36 cellular contexts compared by ENCODE assay signal in genomic region chr9:81885586-81885985, GRCh38. TPM values are rescaled to one million over a fixed set of nuclear protein-coding genes. Genes with fewer than 3 reads are reported as not detected.
"Had no signal": no experiment of that assay in that cellular context is flagged by ENCODE, and none has a peak within 500 bp of the region (broad histone marks: within the 10 kb centered on the region; RNA-seq: fewer than 3 reads in every experiment).

No MANE protein-coding gene starts in this region.

- H3K36me3 Mint-ChIP-seq: natural killer cell, type B pancreatic cell had no signal

- H3K4me1 ChIP-seq: gastroesophageal sphincter, heart right ventricle, left lung, pancreas, right atrium auricular region, stomach, thyroid gland had no signal

- H3K4me3 Mint-ChIP-seq: natural killer cell, neural crest cell, type B pancreatic cell had no signal

- H3K4me1 Mint-ChIP-seq: natural killer cell had no signal

- ATAC-seq: esophagus mucosa, gastroesophageal sphincter, heart right ventricle, left cardiac atrium, left lung, natural killer cell, pancreas, sciatic nerve had no signal

- H3K9me3 Mint-ChIP-seq: natural killer cell, neural crest cell, type B pancreatic cell had no signal

- H3K36me3 ChIP-seq: gastroesophageal sphincter, heart right ventricle, left lung, neutrophil, pancreas, right atrium auricular region, stomach, thyroid gland had no signal

- H3K4me2 ChIP-seq: smooth muscle cell had no signal

- H3K9me3 ChIP-seq: gastroesophageal sphincter, heart right ventricle, left lung, neutrophil, pancreas, right atrium auricular region, stomach, thyroid gland had no signal

- H3K27ac Mint-ChIP-seq: natural killer cell, progenitor cell of endocrine pancreas, type B pancreatic cell had no signal

- H3K27me3 ChIP-seq: gastroesophageal sphincter, left lung, neutrophil, pancreas, right atrium auricular region, stomach, thyroid gland had no signal

- H3K4me3 ChIP-seq: gastroesophageal sphincter, heart right ventricle, left lung, pancreas, right atrium auricular region, smooth muscle cell, stomach, thyroid gland had no signal

- DNase-seq: cerebellar nuclear complex; cortex of kidney; effector CD4-positive, alpha-beta T cell; foreskin fibroblast; glutamatergic neuron; heart right ventricle; left cardiac atrium; mesendoderm; natural killer cell; pancreas; stimulated activated CD4-positive, alpha-beta T cell treated with anti-CD3 and anti-CD28 coated beads, Interleukin-12 subunit alpha, Interleukin-12 subunit beta, amount 100 ng/mL, for 4 hours; stimulated activated CD4-positive, alpha-beta T cell treated with anti-CD3 and anti-CD28 coated beads, Interleukin-1b, Interleukin-23, amount 100 ng/mL, for 48 hours; stimulated activated CD4-positive, alpha-beta T cell treated with anti-CD3 and anti-CD28 coated beads, Interleukin-4, amount 100 ng/mL, for 1 hour; stimulated activated CD8-positive, alpha-beta memory T cell treated with anti-CD3 and anti-CD28 coated beads, Interleukin-4, amount 100 ng/mL, for 48 hours; stimulated activated naive CD4-positive, alpha-beta T cell treated with Interleukin-2 at 50 U/mL for 16 hours; stomach; thyroid gland had no signal

- H3K27ac ChIP-seq: epithelial cell of prostate, gastroesophageal sphincter, left lung, neutrophil, pancreas, right atrium auricular region, stomach, thyroid gland had no signal

- H3K27me3 Mint-ChIP-seq: progenitor cell of endocrine pancreas, type B pancreatic cell had no signal

RNA-seq across cellular contexts. Expression of gene SPATA31D4, which starts 42.6 kb away (rescaled TPM):
- total RNA-seq: dermis microvascular lymphatic vessel endothelial cell, esophagus mucosa, gastroesophageal sphincter, heart right ventricle, kidney epithelial cell, left cardiac atrium, left lung, lower leg skin, lung microvascular endothelial cell, mononuclear cell, natural killer cell, neural crest cell, omental fat pad, pancreas, progenitor cell of endocrine pancreas, right atrium auricular region, sciatic nerve, smooth muscle cell, stomach, subcutaneous adipose tissue, temporal lobe, thyroid gland had no signal

RNA-seq across cellular contexts. Expression of gene SPATA31D3, which starts 57.7 kb away (rescaled TPM):
- total RNA-seq: dermis microvascular lymphatic vessel endothelial cell, esophagus mucosa, gastroesophageal sphincter, heart right ventricle, kidney epithelial cell, left cardiac atrium, left lung, lower leg skin, lung microvascular endothelial cell, mononuclear cell, natural killer cell, neural crest cell, omental fat pad, pancreas, progenitor cell of endocrine pancreas, right atrium auricular region, sciatic nerve, smooth muscle cell, stomach, subcutaneous adipose tissue, temporal lobe, thyroid gland had no signal
